13 cellular contexts compared by ENCODE assay signal in genomic region chr5:141510160-141510559, GRCh38. TPM values are rescaled to one million over a fixed set of nuclear protein-coding genes. Genes with fewer than 3 reads are reported as not detected.
A peak's percentile ranks its signal among the peaks of the same experiment; 100 is the strongest.
DNase-seq lines count a peak whose midpoint lies in the region; ATAC-seq, FAIRE-seq and TF ChIP-seq lines count a peak whose summit lies in the region.
"Had no signal": no experiment of that assay in that cellular context is flagged by ENCODE, and none has a peak within 500 bp of the region (broad histone marks: within the 10 kb centered on the region; RNA-seq: fewer than 3 reads in every experiment).

No MANE protein-coding gene starts in this region.

- TF ChIP-seq CTCF in GM12878 (IDR thresholded peaks at IDR 0.05 in 2 of 3, conservative IDR thresholded peaks at IDR 0.05 in 1 of 3; ENCODE audit: control insufficient read depth in 2 of 3, extremely low read depth in 1 of 3, insufficient read depth in 1 of 3, low read depth in 3 of 3, low read length in 3 of 3) (no peak), mesothelial cell of epicardium (IDR thresholded peaks at IDR 0.05; ENCODE audit: unreplicated experiment) (no peak), transverse colon (IDR thresholded peaks at IDR 0.05) (no peak)

- H3K27me3 Mint-ChIP-seq in IgD-negative memory B cell (peaks cover 2% of the 10 kb centered on the region), mesothelial cell of epicardium (ENCODE audit: low read depth) (no peaks in the 10 kb centered on the region)
- H3K27me3 Mint-ChIP-seq: activated naive CD4-positive, alpha-beta T cell treated with anti-CD3 and anti-CD28 coated beads, Interleukin-2, amount 50 U/mL, for 24 hours had no signal

- WGBS in GM12878 (ENCODE audit: insufficient coverage, insufficient replicate concordance, low lambda C conversion rate, missing lambda C conversion rate), result 3% methylated on average over 5 of the region's 9 CpGs
- WGBS in transverse colon (ENCODE audit: low coverage in 1 of 2), 2 donors, result 93% methylated on average over 9 of the region's 9 CpGs; no CpG with 5 or more reads in 1 of the 2 donors

- H3K79me2 ChIP-seq in GM12878 (ENCODE audit: control insufficient read depth, insufficient read depth, low read length), result peaks cover 15% of the 10 kb centered on the region

- peaks cover 81% of the 10 kb centered on the region for H3K4me1 ChIP-seq in GM12878 (ENCODE audit: control insufficient read depth, insufficient read depth, low read length)
- peaks cover 21 to 55% (median 41%) of the 10 kb centered on the region in 4 donors for H3K4me1 ChIP-seq in transverse colon

- H3K4me3 ChIP-seq in GM12878, result peak overlapping the region; percentile 65
- H3K4me3 ChIP-seq in transverse colon, result no peak overlapping the region

- POLR2A ChIA-PET in GM12878 (lab: Charles Lee), result interaction anchor here (0.8 kb wide), 1 partner anchor 13 kb away, joined by 3 read pairs; no protein-coding TSS in a partner anchor

- peak overlapping the region; percentile 6; the same call in 1 of the 2 replicates for H2AFZ ChIP-seq in GM12878 (ENCODE audit: control insufficient read depth, low read depth, low read length)

- BruUV-seq in GM12878 (replicated peaks; lab: Mats Ljungman, UMichigan), result no TSS peak

- RAD21 ChIA-PET in GM12878 (lab: Charles Lee; ENCODE audit: unreplicated experiment), result interaction anchor here (0.6 to 11.6 kb wide), 7 partner anchors 8 to 98 kb away, joined by 3 to 109 read pairs (median 6); partner anchors contain the start of genes PCDHGA10, PCDHGA11 and PCDHGC3

- no peak for TF ChIP-seq EP300 in GM12878 (IDR thresholded peaks at IDR 0.05; ENCODE audit: borderline replicate concordance in 1 of 2, control insufficient read depth in 1 of 2, low read depth in 2 of 2, low read length in 2 of 2)
- TF ChIP-seq EP300 in transverse colon (IDR thresholded peaks at IDR 0.05; ENCODE audit: low read depth), result no peak

- H3K27ac ChIP-seq in GM12878 (ENCODE audit: control insufficient read depth, insufficient read depth) (peak overlapping the region; percentile 90), transverse colon (peak overlapping the region in 3 of 4 donors; percentile 83 to 84 (median 83))
- H3K27ac ChIP-seq: WERI-Rb-1 had no signal

- H3K27ac Mint-ChIP-seq in IgD-negative memory B cell (peak overlapping the region; percentile 73 to 88 (median 87)), mesothelial cell of epicardium (peak overlapping the region; percentile 98)
- H3K27ac Mint-ChIP-seq: activated naive CD4-positive, alpha-beta T cell treated with anti-CD3 and anti-CD28 coated beads, Interleukin-2, amount 50 U/mL, for 24 hours had no signal

- no peak for FAIRE-seq in GM12878 (lab: Jason Lieb, UNC)
- FAIRE-seq: colon, urothelium cell line had no signal

- H3K4me1 Mint-ChIP-seq in IgD-negative memory B cell (peaks cover 54 to 64% (median 60%) of the 10 kb centered on the region in 3 donors), mesothelial cell of epicardium (peaks cover 56% of the 10 kb centered on the region)

- no peaks in the 10 kb centered on the region for H3K27me3 ChIP-seq in GM12878 (replicated peaks in 1 of 2; ENCODE audit: control insufficient read depth in 2 of 2, insufficient read depth in 2 of 2, low read length in 1 of 2)
- no peaks in the 10 kb centered on the region for H3K27me3 ChIP-seq in transverse colon

- peak overlapping the region; percentile 74 for H3K9ac ChIP-seq in GM12878 (ENCODE audit: control insufficient read depth, insufficient read depth, low read length)

- H3K9me3 Mint-ChIP-seq in IgD-negative memory B cell (no peaks in the 10 kb centered on the region), mesothelial cell of epicardium (no peaks in the 10 kb centered on the region)
- H3K9me3 Mint-ChIP-seq: activated naive CD4-positive, alpha-beta T cell treated with anti-CD3 and anti-CD28 coated beads, Interleukin-2, amount 50 U/mL, for 24 hours had no signal

- peak overlapping the region; percentile 89 for H3K4me2 ChIP-seq in GM12878 (ENCODE audit: control insufficient read depth, insufficient read depth)

- H4K20me1 ChIP-seq in GM12878 (ENCODE audit: control insufficient read depth, insufficient read depth), result no peaks in the 10 kb centered on the region

- peak overlapping the region in 3 of 4 donors; percentile 71 to 92 (median 71) for H3K4me3 Mint-ChIP-seq in IgD-negative memory B cell
- H3K4me3 Mint-ChIP-seq in mesothelial cell of epicardium, result no peak overlapping the region
- H3K4me3 Mint-ChIP-seq: activated naive CD4-positive, alpha-beta T cell treated with anti-CD3 and anti-CD28 coated beads, Interleukin-2, amount 50 U/mL, for 24 hours had no signal

- intact Hi-C loops in GM12878 (cut with micrococcal nuclease; ENCODE audit: unreplicated experiment) (loop anchor here (5.0 kb wide), 1 partner anchor 127 kb away; the partner anchor contains the start of genes HDAC3 and RELL2), transverse colon (cut with DNase I; ENCODE audit: low total_unique reads) (loop anchor here (5.0 kb wide), 1 partner anchor 33 kb away; the partner anchor contains the start of gene PCDHGC3)

- TF ChIP-seq POLR2A in GM12878 (IDR thresholded peaks at IDR 0.05; ENCODE audit: low read depth, low read length), result no peak
- no peak for TF ChIP-seq POLR2A in transverse colon (IDR thresholded peaks at IDR 0.05)

- H3K36me3 Mint-ChIP-seq in IgD-negative memory B cell (no peaks in the 10 kb centered on the region), mesothelial cell of epicardium (peaks cover 6% of the 10 kb centered on the region)

- in situ Hi-C loops in GM12878 (cut with MboI), result no loop called here
- in situ Hi-C loops in transverse colon (cut with MboI; ENCODE audit: low pct_ligation_motif_present in 1 of 4, low pct_unique_long_range_greater_than_20kb in 1 of 4, low sequenced_read_pairs in 3 of 4), result no loop called here

- CTCF ChIA-PET in GM12878 (lab: Yijun Ruan, JAX), result interaction anchor here (1.0 to 11.9 kb wide), 13 partner anchors 14 to 190 kb away, joined by 3 to 213 read pairs (median 19); partner anchors contain the start of genes PCDHGA10, PCDHGA11, PCDHGA12 and PCDHGA5

- TF ChIP-seq RAD21 in GM12878 (IDR thresholded peaks at IDR 0.05; ENCODE audit: insufficient read depth, low read depth, low read length), result no peak

- H3K36me3 ChIP-seq in GM12878 (ENCODE audit: control insufficient read depth in 2 of 2, insufficient read depth in 2 of 2, low read length in 1 of 2) (peaks cover 0 to 5% of the 10 kb centered on the region in 2 experiments; a peak in 1 of 4 replicates), transverse colon (no peaks in the 10 kb centered on the region)

- SMC1A ChIA-PET in GM12878 (lab: Charles Lee; ENCODE audit: uncharacterized antibody, unreplicated experiment), result interaction anchor here (0.9 to 10.8 kb wide), 12 partner anchors 10 to 99 kb away, joined by 3 to 176 read pairs (median 6); partner anchors contain the start of genes PCDHGA11, PCDHGB7 and PCDHGC3

- ATAC-seq in GM12878, result no peak
- ATAC-seq in GM21529 (IDR thresholded peaks at IDR 0.05; ENCODE audit: unreplicated experiment), result no peak
- ATAC-seq in HG02885 (IDR thresholded peaks at IDR 0.05; ENCODE audit: poor library complexity, unreplicated experiment), result no peak

- H3K9me3 ChIP-seq in GM12878 (replicated peaks; ENCODE audit: control insufficient read depth, insufficient read depth, low read length), result no peaks in the 10 kb centered on the region
- no peaks in the 10 kb centered on the region for H3K9me3 ChIP-seq in transverse colon

- no peak for DNase-seq in GM12878 (ENCODE audit: low read depth, low spot score)
- DNase-seq in mesothelial cell of epicardium (ENCODE audit: low spot score in 2 of 2, unreplicated experiment in 2 of 2), result no peak
- no peak for DNase-seq in transverse colon
- DNase-seq in D341Med (ENCODE audit: low spot score), result no peak
- DNase-seq: occipital lobe, WERI-Rb-1 had no signal

RNA-seq across cellular contexts. Expression of gene PCDHGC5, which starts 21.3 kb away (rescaled TPM):
- polyA plus RNA-seq in IgD-negative memory B cell, result not detected
- 4.6 and 4.9 TPM in 2 replicates for total RNA-seq in GM12878 (2013; cell fraction: nucleolus; rRNA removed)
- 0.62 and 0.93 TPM in 2 replicates for total RNA-seq in GM12878 (2014; rRNA removed)
- total RNA-seq in GM12878 (2014; rRNA removed; fragmentation: Illumina TruSeq; extraction: Trizol), result 0.46 and 0.58 TPM in 2 replicates
- total RNA-seq in GM12878 (2021), result 0.72 and 0.87 TPM in 2 replicates
- 0.08 TPM for polyA plus RNA-seq in GM12878 (2011; ENCODE audit: low read depth)
- polyA plus RNA-seq in GM12878 (2011; rRNA removed), result 0.05 TPM in 1 of 2 replicates, not detected in the other
- not detected in 2 replicates for polyA plus RNA-seq in GM12878 (2011; cell fraction: cytosol; rRNA removed)
- 0.33 and 0.41 TPM in 2 replicates for polyA plus RNA-seq in GM12878 (2011; cell fraction: nucleus; rRNA removed)
- 0.05 and 0.06 TPM in 2 replicates for polyA plus RNA-seq in GM12878 (2012)
- polyA plus RNA-seq in GM12878 (2014; fragmentation: Illumina TruSeq; extraction: Trizol), result 0.14 and 0.15 TPM in 2 replicates
- polyA plus RNA-seq in GM12878 (2014; fragmentation: Nextera tagmentation; extraction: Ambion mirVana), result not detected
- polyA plus RNA-seq in GM12878 (2014; rRNA removed), result 0.20 and 0.29 TPM in 2 replicates
- polyA plus RNA-seq in GM12878 (2016; fragmentation: Nextera tagmentation; extraction: Ambion mirVana), result under 1 TPM; 0.05 to 0.06 TPM
- 0.51 and 1.1 TPM in 2 replicates for polyA minus RNA-seq in GM12878 (2011; rRNA and poly(A)+ RNA removed)
- 0.31 TPM in 1 of 2 replicates, not detected in the other for polyA minus RNA-seq in GM12878 (2011; cell fraction: cytosol; rRNA and poly(A)+ RNA removed)
- 1.1 and 2.2 TPM in 2 replicates for polyA minus RNA-seq in GM12878 (2011; cell fraction: nucleus; rRNA and poly(A)+ RNA removed)
- 2.6 to 3.5 TPM (median 3.5 TPM) in 3 replicates for total RNA-seq in mesothelial cell of epicardium
- 1 to 10 TPM in 2 of 4 donors, under 1 TPM in 2; 0.20 to 2.5 (median 1.0) TPM for total RNA-seq in transverse colon
- polyA plus RNA-seq: CD14-positive monocyte had no signal

RNA-seq across cellular contexts. Expression of gene PCDHGC4, which starts 25.3 kb away (rescaled TPM):
- polyA plus RNA-seq in IgD-negative memory B cell, result not detected
- total RNA-seq in GM12878 (2013; cell fraction: nucleolus; rRNA removed), result 5.5 and 6.1 TPM in 2 replicates
- total RNA-seq in GM12878 (2014; rRNA removed), result 0.82 and 1.2 TPM in 2 replicates
- 1.0 TPM in 2 replicates for total RNA-seq in GM12878 (2014; rRNA removed; fragmentation: Illumina TruSeq; extraction: Trizol)
- total RNA-seq in GM12878 (2021), result 1.1 TPM in 2 replicates
- 0.07 TPM for polyA plus RNA-seq in GM12878 (2011; ENCODE audit: low read depth)
- 0.03 and 0.04 TPM in 2 replicates for polyA plus RNA-seq in GM12878 (2011; rRNA removed)
- polyA plus RNA-seq in GM12878 (2011; cell fraction: cytosol; rRNA removed), result 0.03 TPM in 2 replicates
- 0.37 and 0.39 TPM in 2 replicates for polyA plus RNA-seq in GM12878 (2011; cell fraction: nucleus; rRNA removed)
- polyA plus RNA-seq in GM12878 (2012), result 0.15 and 0.18 TPM in 2 replicates
- 0.54 and 0.55 TPM in 2 replicates for polyA plus RNA-seq in GM12878 (2014; fragmentation: Illumina TruSeq; extraction: Trizol)
- under 1 TPM; 0.13 to 0.18 TPM for polyA plus RNA-seq in GM12878 (2014; fragmentation: Nextera tagmentation; extraction: Ambion mirVana)
- 0.58 and 0.61 TPM in 2 replicates for polyA plus RNA-seq in GM12878 (2014; rRNA removed)
- polyA plus RNA-seq in GM12878 (2016; fragmentation: Nextera tagmentation; extraction: Ambion mirVana), result under 1 TPM; 0.21 to 0.49 TPM
- polyA minus RNA-seq in GM12878 (2011; rRNA and poly(A)+ RNA removed), result 0.73 and 1.2 TPM in 2 replicates
- not detected in 2 replicates for polyA minus RNA-seq in GM12878 (2011; cell fraction: cytosol; rRNA and poly(A)+ RNA removed)
- polyA minus RNA-seq in GM12878 (2011; cell fraction: nucleus; rRNA and poly(A)+ RNA removed), result 0.97 and 1.4 TPM in 2 replicates
- 5.2 to 6.2 TPM (median 5.2 TPM) in 3 replicates for total RNA-seq in mesothelial cell of epicardium
- 10 to 100 TPM in 1 of 4 donors, 1 to 10 TPM in 3; 1.8 to 26.5 (median 2.7) TPM for total RNA-seq in transverse colon
- polyA plus RNA-seq: CD14-positive monocyte had no signal

RNA-seq across cellular contexts. Expression of gene PCDHGC3, which starts 34.4 kb away (rescaled TPM):
- polyA plus RNA-seq in IgD-negative memory B cell (3.9 TPM), GM12878 (2011; rRNA removed) (0.86 and 1.5 TPM in 2 replicates), GM12878 (2014; fragmentation: Illumina TruSeq; extraction: Trizol) (22.1 and 23.5 TPM in 2 replicates), GM12878 (2014; fragmentation: Nextera tagmentation; extraction: Ambion mirVana) (under 1 TPM; 0.53 to 0.60 TPM), GM12878 (2014; rRNA removed) (13.1 and 14.5 TPM in 2 replicates), GM12878 (2016; fragmentation: Nextera tagmentation; extraction: Ambion mirVana) (10 to 100 TPM; 14.7 to 22.0 TPM)
- total RNA-seq in GM12878 (2013; cell fraction: nucleolus; rRNA removed), result 9.8 and 12.7 TPM in 2 replicates
- total RNA-seq in GM12878 (2014; rRNA removed) (11.0 TPM in 2 replicates), GM12878 (2014; rRNA removed; fragmentation: Illumina TruSeq; extraction: Trizol) (6.3 TPM in 2 replicates), GM12878 (2021) (20.5 TPM in 2 replicates), mesothelial cell of epicardium (80.2 to 82.9 TPM (median 80.6 TPM) in 3 replicates), transverse colon (10 to 100 TPM in 3 of 4 donors, 1 to 10 TPM in 1; 6.0 to 17.0 (median 13.6) TPM)
- polyA plus RNA-seq in GM12878 (2011; ENCODE audit: low read depth), result 5.8 TPM
- 1.7 and 2.3 TPM in 2 replicates for polyA plus RNA-seq in GM12878 (2011; cell fraction: cytosol; rRNA removed)
- 1.5 and 2.3 TPM in 2 replicates for polyA plus RNA-seq in GM12878 (2011; cell fraction: nucleus; rRNA removed)
- polyA plus RNA-seq in GM12878 (2012), result 8.4 and 10.8 TPM in 2 replicates
- polyA minus RNA-seq in GM12878 (2011; rRNA and poly(A)+ RNA removed), result 2.3 and 2.4 TPM in 2 replicates
- polyA minus RNA-seq in GM12878 (2011; cell fraction: cytosol; rRNA and poly(A)+ RNA removed), result 0.94 and 1.9 TPM in 2 replicates
- 3.0 and 6.0 TPM in 2 replicates for polyA minus RNA-seq in GM12878 (2011; cell fraction: nucleus; rRNA and poly(A)+ RNA removed)
